22 cellular contexts compared by ENCODE assay signal in genomic region chr19:30425885-30426838, GRCh38. TPM values are rescaled to one million over a fixed set of nuclear protein-coding genes. Genes with fewer than 3 reads are reported as not detected.
"Had no signal": no experiment of that assay in that cellular context is flagged by ENCODE, and none has a peak within 500 bp of the region (broad histone marks: within the 10 kb centered on the region; RNA-seq: fewer than 3 reads in every experiment).

No MANE protein-coding gene starts in this region.

- H3K4me3 ChIP-seq: ascending aorta, left ventricle myocardium inferior, upper lobe of left lung had no signal

- H3K27me3 ChIP-seq: ascending aorta, brain microvascular endothelial cell, upper lobe of left lung had no signal

- H3K9me3 ChIP-seq: ascending aorta, left ventricle myocardium inferior, upper lobe of left lung had no signal

- H3K27ac ChIP-seq: ascending aorta, brain microvascular endothelial cell, left ventricle myocardium inferior, upper lobe of left lung, VCaP had no signal

- H3K4me1 ChIP-seq: ascending aorta, upper lobe of left lung had no signal

- ATAC-seq: activated CD4-positive, CD25-positive, alpha-beta regulatory T cell treated with anti-CD3 and anti-CD28 coated beads, Interleukin-2, amount 50 U/mL, for 24 hours; activated naive CD4-positive, alpha-beta T cell treated with anti-CD3 and anti-CD28 coated beads, Interleukin-2, amount 50 U/mL, for 72 hours; activated T-helper 17 cell treated with anti-CD3 and anti-CD28 coated beads, Interleukin-2, amount 50 U/mL, for 72 hours; effector memory CD8-positive, alpha-beta T cell; esophagus mucosa; naive thymus-derived CD4-positive, alpha-beta T cell; stimulated activated naive CD8-positive, alpha-beta T cell treated with anti-CD3 and anti-CD28 coated beads, Interleukin-15, Interleukin-2, amounts not matched to agents 100 U/mL and 50 U/mL, for 24 hours had no signal

- DNase-seq: activated CD4-positive, alpha-beta T cell treated with anti-CD3 and anti-CD28 coated beads, Interleukin-2, amount 10 ng/mL, durations not matched to agents 24 days and 14 days; activated T-cell treated with anti-CD3 and anti-CD28 coated beads, Interleukin-2, amount 50 U/mL, for 24 hours; brain microvascular endothelial cell; central memory CD4-positive, alpha-beta T cell; effector memory CD8-positive, alpha-beta T cell; foreskin melanocyte; immature natural killer cell; left ventricle myocardium inferior; naive thymus-derived CD4-positive, alpha-beta T cell; stimulated activated CD4-positive, alpha-beta T cell treated with anti-CD3 and anti-CD28 coated beads, Interleukin-4, amount 100 ng/mL, for 24 hours; stimulated activated naive CD8-positive, alpha-beta T cell treated with anti-CD3 and anti-CD28 coated beads, Interleukin-15, Interleukin-2, amounts not matched to agents 100 U/mL and 50 U/mL, for 24 hours; upper lobe of left lung had no signal

- H3K36me3 ChIP-seq: ascending aorta, brain microvascular endothelial cell, left ventricle myocardium inferior, upper lobe of left lung had no signal

RNA-seq across cellular contexts. Expression of gene ZNF536, which starts 54.0 kb away (rescaled TPM):
- total RNA-seq: activated CD4-positive, alpha-beta T cell treated with anti-CD3 and anti-CD28 coated beads, Interleukin-2, amount 10 ng/mL, durations not matched to agents 24 days and 14 days; activated naive CD4-positive, alpha-beta T cell treated with anti-CD3 and anti-CD28 coated beads, Interleukin-2, amount 50 U/mL, for 72 hours; activated T-helper 17 cell treated with anti-CD3 and anti-CD28 coated beads, Interleukin-2, amount 50 U/mL, for 72 hours; ascending aorta; dermis microvascular lymphatic vessel endothelial cell; endothelial cell of umbilical vein; lung microvascular endothelial cell; naive thymus-derived CD4-positive, alpha-beta T cell; osteoblast had no signal
